ENCODE assay signal across 8 cellular contexts in genomic region chr4:123399638-123400358, GRCh38. TPM values are rescaled to one million over a fixed set of nuclear protein-coding genes. Genes with fewer than 3 reads are reported as not detected.
DNase-seq lines count a peak whose midpoint lies in the region; ATAC-seq and TF ChIP-seq lines count a peak whose summit lies in the region.

No MANE protein-coding gene starts in this region.

- no peaks in the 10 kb centered on the region for H3K27me3 ChIP-seq in H9 (ENCODE audit: insufficient read depth, low read length)
- H3K27me3 ChIP-seq in gastroesophageal sphincter, result no peaks in the 10 kb centered on the region

- no peaks in the 10 kb centered on the region; a peak in 2 of 5 replicates for H3K9me3 Mint-ChIP-seq in H9
- H3K9me3 Mint-ChIP-seq in T-cell, result no peaks in the 10 kb centered on the region

- H3K4me3 Mint-ChIP-seq in H9 (peak overlapping the region; percentile 88 to 96), T-cell (peak overlapping the region; percentile 80 to 91 (median 80))

- H3K9ac ChIP-seq in H9 (ENCODE audit: extremely low read depth, insufficient read length, low read length), result peak overlapping the region; percentile 93

- peaks cover 41% of the 10 kb centered on the region; the same call in 1 of the 2 replicates for H3K79me2 ChIP-seq in H9 (ENCODE audit: insufficient read depth, low read length)

- H3K9me3 ChIP-seq in H9 (ENCODE audit: control insufficient read depth, low read depth, low read length) (no peaks in the 10 kb centered on the region), gastroesophageal sphincter (no peaks in the 10 kb centered on the region)

- no CpG with 5 or more reads among the region's 22 CpGs for WGBS in H9 (ENCODE audit: extremely low coverage, insufficient read length, low lambda C conversion rate)
- 1 to 2% methylated on average over 17 to 22 of the region's 22 CpGs for WGBS in gastroesophageal sphincter (ENCODE audit: low coverage in 1 of 2), 2 donors

- H3K36me3 Mint-ChIP-seq in H9 (ENCODE audit: insufficient read depth in 1 of 3, low read depth in 3 of 3), result peaks cover 27 to 58% (median 44%) of the 10 kb centered on the region in 3 experiments
- peaks cover 3% of the 10 kb centered on the region for H3K36me3 Mint-ChIP-seq in T-cell

- H3K4ac ChIP-seq in H9 (ENCODE audit: low read depth, low read length), result no peak overlapping the region

- no peak for TF ChIP-seq POLR2A in gastroesophageal sphincter (IDR thresholded peaks at IDR 0.05)

- H3K27me3 Mint-ChIP-seq in H9 (ENCODE audit: low read depth), result no peaks in the 10 kb centered on the region
- peaks cover 5 to 42% of the 10 kb centered on the region in 2 donors for H3K27me3 Mint-ChIP-seq in T-cell

- POLR2A ChIA-PET in T-cell (lab: Charles Lee), result no interaction called here

- peaks cover 45 to 47% of the 10 kb centered on the region in 2 experiments for H3K4me1 Mint-ChIP-seq in H9
- peaks cover 25 to 29% (median 28%) of the 10 kb centered on the region in 3 donors for H3K4me1 Mint-ChIP-seq in T-cell

- H3K79me1 ChIP-seq in H9 (ENCODE audit: insufficient read depth, low read depth, low read length, poor library complexity, severe bottlenecking), result peaks cover 3% of the 10 kb centered on the region

- H2AK5ac ChIP-seq in H9 (ENCODE audit: insufficient read length, low read length), result no peak overlapping the region

- H3K4me1 ChIP-seq in H9 (ENCODE audit: insufficient read depth, low read length) (no peaks in the 10 kb centered on the region), gastroesophageal sphincter (peaks cover 0 to 54% (median 3%) of the 10 kb centered on the region in 3 donors)

- no peak overlapping the region for H3K56ac ChIP-seq in H9 (ENCODE audit: insufficient read length, low read depth, low read length)

- H2BK20ac ChIP-seq in H9 (ENCODE audit: low read depth, low read length, poor library complexity, severe bottlenecking), result no peak overlapping the region

- peak overlapping the region; percentile 18 for H3K23ac ChIP-seq in H9 (ENCODE audit: insufficient read length, low read depth, low read length)

- no peak for TF ChIP-seq EP300 in gastroesophageal sphincter (IDR thresholded peaks at IDR 0.05)

- no peak overlapping the region for H4K5ac ChIP-seq in H9 (ENCODE audit: insufficient read length, low read depth, low read length)

- no peak overlapping the region for H2BK5ac ChIP-seq in H9 (ENCODE audit: insufficient read length, low read length)

- H3K27ac Mint-ChIP-seq in H9, result peak overlapping the region; percentile 83 to 98 (median 95)
- H3K27ac Mint-ChIP-seq in T-cell, result peak overlapping the region in 1 of 2 donors; percentile 34

- no peak overlapping the region for H2BK12ac ChIP-seq in H9 (ENCODE audit: insufficient read length, low read depth, low read length)

- H3K36me3 ChIP-seq in gastroesophageal sphincter, result peaks cover 0 to 20% of the 10 kb centered on the region in 2 donors

- H3K4me2 ChIP-seq in H9 (ENCODE audit: insufficient read depth, insufficient read length, low read length), result peak overlapping the region; percentile 97

- H3K18ac ChIP-seq in H9 (ENCODE audit: insufficient read length, low read depth, low read length), result peak overlapping the region; percentile 56

- ATAC-seq in T-cell (replicated peaks in 1 of 4) (no peak), gastroesophageal sphincter (no peak)

- no peak overlapping the region for H2AFZ ChIP-seq in H9 (ENCODE audit: low read length)

- H3K27ac ChIP-seq in H9 (ENCODE audit: insufficient read length, low read depth, low read length) (no peak overlapping the region), gastroesophageal sphincter (peak overlapping the region; percentile 51 to 97 (median 94))

- DNase-seq in H9 (no peak), T-cell (no peak), retinal pigment epithelial cell (ENCODE audit: low read depth) (no peak), NCI-H226 (no peak), NOMO-1 treated with dmso at 0.1 percent for 144 hours (lab: John Stamatoyannopoulos, UW; ENCODE audit: unreplicated experiment) (no peak), SKM-1 treated with dmso at 0.1 percent for 144 hours (lab: John Stamatoyannopoulos, UW; ENCODE audit: unreplicated experiment) (no peak)
- DNase-seq in activated effector memory CD4-positive, alpha-beta T cell treated with Interleukin-2 at 50 U/mL for 16 hours, result no peak

- no peak overlapping the region for H4K91ac ChIP-seq in H9 (ENCODE audit: insufficient read length, low read depth, low read length)

- H3K4me3 ChIP-seq in gastroesophageal sphincter (peak overlapping the region; percentile 57 to 82), retinal pigment epithelial cell (ENCODE audit: low read length) (peak overlapping the region; percentile 84)

- peak overlapping the region; percentile 68; the same call in 1 of the 2 replicates for H3K14ac ChIP-seq in H9 (ENCODE audit: insufficient read depth, low read length)

- no peak overlapping the region for H2BK120ac ChIP-seq in H9 (ENCODE audit: low read depth, low read length, poor library complexity, severe bottlenecking)

- H2BK15ac ChIP-seq in H9 (ENCODE audit: low read depth, low read length), result no peak overlapping the region

- CTCF ChIA-PET in T-cell (lab: Charles Lee), result interaction anchor here in 1 of 2 donors (0.8 kb wide), 1 partner anchor 36 kb away, joined by 3 read pairs; no protein-coding TSS in a partner anchor

- H3T11ph ChIP-seq in H9 (ENCODE audit: low read length), result no peak overlapping the region

- H4K20me1 ChIP-seq in H9 (ENCODE audit: control insufficient read depth, insufficient read depth, insufficient read length), result no peaks in the 10 kb centered on the region

- H3K23me2 ChIP-seq in H9 (ENCODE audit: insufficient read length, low read depth, low read length, poor library complexity, severe bottlenecking), result peaks cover 20% of the 10 kb centered on the region

- TF ChIP-seq CTCF in H9 (conservative IDR thresholded peaks at IDR 0.05) (no peak), gastroesophageal sphincter (IDR thresholded peaks at IDR 0.05) (no peak), retinal pigment epithelial cell (conservative IDR thresholded peaks at IDR 0.05; ENCODE audit: low read depth, low read length) (no peak)

- H4K8ac ChIP-seq in H9 (replicated peaks; ENCODE audit: insufficient read length, low read depth, low read length), result no peak overlapping the region

RNA-seq across cellular contexts. Expression of gene SPRY1, which starts 3.2 kb away (rescaled TPM):
- total RNA-seq in H9 (2021) (76.3 and 77.6 TPM in 2 replicates), T-cell (10 to 100 TPM in 2 of 5 donors, 1 to 10 TPM in 3; 3.2 to 18.6 (median 7.1) TPM), gastroesophageal sphincter (100 to 1,000 TPM in 2 of 4 donors, 10 to 100 TPM in 2; 79.3 to 118 (median 98.4) TPM)
